Comparison of ENCODE assay signal across 15 cellular contexts in the genomic region with DNA sequence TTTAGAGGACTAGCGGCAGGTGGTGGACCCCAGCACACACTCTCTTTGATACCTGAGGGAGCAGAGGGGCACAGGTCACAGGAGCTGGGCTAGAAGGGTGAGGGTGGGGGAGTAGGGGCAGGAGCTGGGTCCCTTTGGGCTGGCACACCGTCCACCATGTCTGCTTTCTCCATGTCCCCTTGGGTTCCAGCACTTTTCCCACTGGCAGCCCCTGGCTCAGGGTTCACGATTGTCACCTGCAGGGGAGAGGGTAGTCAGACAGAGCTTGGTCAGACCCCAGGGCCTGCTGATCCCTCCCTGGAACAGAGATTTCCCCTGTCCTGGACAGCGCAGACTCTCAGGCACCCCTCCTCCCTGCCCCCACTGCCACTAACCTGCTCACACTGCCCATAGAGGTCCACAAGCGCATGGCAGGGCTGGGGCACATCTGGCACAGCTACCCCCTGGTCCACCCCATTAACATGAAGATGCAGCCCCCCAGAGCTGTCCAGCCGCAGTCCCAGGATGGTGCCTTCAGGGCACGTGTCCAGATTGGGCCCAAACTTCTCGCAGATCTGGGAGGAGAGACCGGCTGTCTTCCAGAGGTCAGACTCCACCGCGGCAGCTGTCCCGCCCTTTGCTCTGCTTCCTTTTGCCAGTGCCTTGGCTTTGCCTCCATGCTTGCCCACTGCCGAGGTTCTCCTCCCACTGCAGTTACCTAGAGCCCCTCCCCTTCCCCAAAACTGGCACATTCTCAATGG. TPM values are rescaled to one million over a fixed set of nuclear protein-coding genes. Genes with fewer than 3 reads are reported as not detected.
"Had no signal": no experiment of that assay in that cellular context is flagged by ENCODE, and none has a peak within 500 bp of the region (broad histone marks: within the 10 kb centered on the region; RNA-seq: fewer than 3 reads in every experiment).

No MANE protein-coding gene starts in this region.

- H3K27ac ChIP-seq: esophagus squamous epithelium, testis had no signal

- H3K27me3 Mint-ChIP-seq: activated CD8-positive, alpha-beta T cell treated with anti-CD3 and anti-CD28 coated beads for 36 hours; activated naive CD8-positive, alpha-beta T cell treated with anti-CD3 and anti-CD28 coated beads, Interleukin-2, amount 10 ng/mL, durations not matched to agents 7 days and 5 days; naive thymus-derived CD4-positive, alpha-beta T cell; stimulated activated naive CD8-positive, alpha-beta T cell treated with anti-CD3 and anti-CD28 coated beads, Interleukin-15, amount 100 ng/mL, for 72 hours had no signal

- ATAC-seq: activated CD8-positive, alpha-beta T cell treated with anti-CD3 and anti-CD28 coated beads for 36 hours; left colon; naive thymus-derived CD4-positive, alpha-beta T cell; stimulated activated naive CD8-positive, alpha-beta T cell treated with anti-CD3 and anti-CD28 coated beads, Interleukin-15, amount 100 ng/mL, for 72 hours had no signal

- H3K4me3 Mint-ChIP-seq: activated naive CD8-positive, alpha-beta T cell treated with anti-CD3 and anti-CD28 coated beads, Interleukin-2, amount 10 ng/mL, durations not matched to agents 7 days and 5 days had no signal

- H3K4me1 ChIP-seq: testis had no signal

- H3K9me3 ChIP-seq: esophagus squamous epithelium, testis had no signal

- H3K27ac Mint-ChIP-seq: activated naive CD8-positive, alpha-beta T cell treated with anti-CD3 and anti-CD28 coated beads, Interleukin-2, amount 10 ng/mL, durations not matched to agents 7 days and 5 days had no signal

- DNase-seq: activated CD8-positive, alpha-beta memory T cell treated with anti-CD3 and anti-CD28 coated beads, Interleukin-2, amount 50 U/mL, for 4 hours; activated CD8-positive, alpha-beta T cell treated with anti-CD3 and anti-CD28 coated beads for 36 hours; activated naive CD8-positive, alpha-beta T cell treated with anti-CD3 and anti-CD28 coated beads, Interleukin-2, amount 10 ng/mL, durations not matched to agents 7 days and 5 days; aorta; esophagus squamous epithelium; foreskin fibroblast; head of caudate nucleus; left colon; naive thymus-derived CD4-positive, alpha-beta T cell; stimulated activated CD4-positive, alpha-beta T cell treated with anti-CD3 and anti-CD28 coated beads, Interleukin-4, amount 100 ng/mL, for 1 hour; stimulated activated CD8-positive, alpha-beta memory T cell treated with anti-CD3 and anti-CD28 coated beads, Interleukin-4, amount 100 ng/mL, for 48 hours; stimulated activated naive CD8-positive, alpha-beta T cell treated with anti-CD3 and anti-CD28 coated beads, Interleukin-15, amount 100 ng/mL, for 72 hours; T-helper 9 cell; testis had no signal

- H3K27me3 ChIP-seq: esophagus squamous epithelium, testis had no signal

- H3K4me3 ChIP-seq: esophagus squamous epithelium, testis had no signal

- H3K9me3 Mint-ChIP-seq: activated CD8-positive, alpha-beta T cell treated with anti-CD3 and anti-CD28 coated beads for 36 hours; activated naive CD8-positive, alpha-beta T cell treated with anti-CD3 and anti-CD28 coated beads, Interleukin-2, amount 10 ng/mL, durations not matched to agents 7 days and 5 days; stimulated activated naive CD8-positive, alpha-beta T cell treated with anti-CD3 and anti-CD28 coated beads, Interleukin-15, amount 100 ng/mL, for 72 hours had no signal

RNA-seq across cellular contexts. Expression of gene YBX2, which starts 23.9 kb away (rescaled TPM):
- total RNA-seq: mononuclear cell had no signal
